ENCODE assay signal across 8 cellular contexts in the genomic region with DNA sequence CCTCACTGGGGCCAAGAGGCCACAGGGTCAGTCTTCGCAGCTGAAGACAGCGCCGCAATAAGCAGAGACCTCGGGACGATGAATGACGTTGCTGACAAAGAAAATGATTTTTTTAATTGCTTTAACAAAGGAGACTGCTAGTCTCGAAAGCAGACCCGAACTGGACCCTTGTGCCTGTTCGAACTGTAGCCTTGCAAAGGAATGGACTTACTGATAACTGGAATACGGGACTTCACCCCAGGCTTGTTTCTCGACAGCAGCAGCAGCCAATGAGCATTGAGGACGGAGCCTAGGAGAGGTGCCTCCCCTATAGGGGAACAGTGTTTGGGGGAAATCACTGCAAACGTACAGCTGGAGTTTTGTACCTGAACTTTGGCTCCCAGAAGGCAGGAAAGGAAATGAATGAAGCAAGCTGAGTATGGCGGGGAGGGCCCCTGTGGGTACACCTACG. TPM values are rescaled to one million over a fixed set of nuclear protein-coding genes. Genes with fewer than 3 reads are reported as not detected.
DNase-seq lines count a peak whose midpoint lies in the region; ATAC-seq, FAIRE-seq and TF ChIP-seq lines count a peak whose summit lies in the region.

No MANE protein-coding gene starts in this region.

- H3K27ac ChIP-seq in RWPE1 = peak overlapping the region; percentile 83

- peaks cover 46% of the 10 kb centered on the region for H3K4me1 ChIP-seq in mucosa of descending colon (ENCODE audit: low read depth)

- POLR2A ChIA-PET in RWPE1 (lab: Yijun Ruan, JAX; ENCODE audit: low non-redundant PET) = interaction anchor here (0.7 to 1.9 kb wide), 5 partner anchors 50 to 59 kb away, joined by 4 to 12 read pairs (median 6); a partner anchor contains a TSS

- peak; percentile 45 for ATAC-seq in mucosa of descending colon
- no peak for ATAC-seq in GM21576 (IDR thresholded peaks at IDR 0.05; ENCODE audit: unreplicated experiment)

- intact Hi-C loops in mucosa of descending colon (cut with DNase I, micrococcal nuclease) = loop anchor here in 1 of 2 donors (5.0 kb wide), 1 partner anchor 55 kb away; a partner anchor contains a TSS

- no peaks in the 10 kb centered on the region for H3K9me3 ChIP-seq in mucosa of descending colon

- H3K4me3 ChIP-seq in mucosa of descending colon = no peak overlapping the region

- TF ChIP-seq CTCF in RWPE1 (conservative IDR thresholded peaks at IDR 0.05; ENCODE audit: low read depth) (no peak), mucosa of descending colon (IDR thresholded peaks at IDR 0.05) (no peak)

- CTCF ChIA-PET in RWPE1 (lab: Yijun Ruan, JAX) = interaction anchor here (0.7 to 1.8 kb wide), 5 partner anchors 54 to 1801 kb away, joined by 3 to 9 read pairs (median 4); a partner anchor contains a TSS

- H3K36me3 ChIP-seq in mucosa of descending colon (ENCODE audit: low read depth) = no peaks in the 10 kb centered on the region

- FAIRE-seq in urothelium cell line (lab: Jason Lieb, UNC) = no peak

- peak; percentile 46 for DNase-seq in NCI-H146 (lab: John Stamatoyannopoulos, UW)
- DNase-seq in NCI-H146 treated with DMSO at 0.1 percent for 48 hours (lab: John Stamatoyannopoulos, UW; ENCODE audit: unreplicated experiment) = no peak
- DNase-seq in RWPE1 (ENCODE audit: low spot score) = no peak
- peak; percentile 13 for DNase-seq in effector CD8-positive, alpha-beta T cell (lab: John Stamatoyannopoulos, UW)
- peak in 2 of 3 donors; percentile 56 to 59 for DNase-seq in mucosa of descending colon
- no peak for DNase-seq in NCI-H2081 (lab: John Stamatoyannopoulos, UW)
- no peak for DNase-seq in urothelium cell line (ENCODE audit: low spot score)

RNA-seq across cellular contexts. Expression of a gene that starts 1.3 kb away (rescaled TPM):
- 10 to 100 TPM; 23.8 to 28.3 (median 27.5) TPM for total RNA-seq in mucosa of descending colon

RNA-seq across cellular contexts. Expression of a gene that starts 55.3 kb away (rescaled TPM):
- 10 to 100 TPM; 33.5 to 49.1 (median 36.1) TPM for total RNA-seq in mucosa of descending colon

Comparison
In these comparisons a context has a peak if more than half of its experiments do, and no peak if none do; other contexts are left out.
1. DNase-seq: peak in NCI-H146 (single experiment), effector CD8-positive, alpha-beta T cell (single experiment) and mucosa of descending colon (2 of 3); none in NCI-H146 treated with DMSO at 0.1 percent for 48 hours (single experiment), RWPE1 (single experiment), NCI-H2081 (0 of 2) and urothelium cell line (single experiment).